Comparison of ENCODE assay signal across 26 cellular contexts in the genomic region with DNA sequence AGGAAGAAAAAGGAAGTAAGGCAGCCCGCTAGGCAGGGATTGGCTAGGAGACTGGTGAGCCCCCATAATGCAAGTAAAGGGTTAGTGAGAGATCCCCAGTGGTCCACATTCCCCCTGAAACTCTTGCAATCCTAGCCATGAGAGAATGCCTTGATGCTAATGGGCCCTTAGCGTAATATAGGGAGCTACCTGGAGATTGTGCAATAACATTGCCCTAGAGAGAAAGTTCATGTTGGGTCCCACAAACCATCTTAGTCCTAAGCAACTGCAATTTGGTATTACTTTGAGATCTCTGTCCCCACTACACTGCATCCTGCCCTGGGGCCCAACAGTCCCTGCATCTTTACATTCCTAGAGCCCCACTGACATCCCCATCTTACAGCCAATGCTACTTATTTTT.
"Had no signal": no experiment of that assay in that cellular context is flagged by ENCODE, and none has a peak within 500 bp of the region (broad histone marks: within the 10 kb centered on the region; RNA-seq: fewer than 3 reads in every experiment).

No MANE protein-coding gene starts in this region.

- FAIRE-seq: urothelium cell line had no signal

- H3K27me3 ChIP-seq: stomach, suprapubic skin, testis, tibial artery, tibial nerve, transverse colon, upper lobe of left lung, upper lobe of right lung had no signal

- H3K4me3 ChIP-seq: stomach, suprapubic skin, testis, thoracic aorta, tibial artery, tibial nerve, transverse colon, upper lobe of left lung, upper lobe of right lung, uterus had no signal

- H3K36me3 ChIP-seq: stomach, suprapubic skin, thoracic aorta, tibial artery, tibial nerve, transverse colon, upper lobe of left lung, upper lobe of right lung, uterus had no signal

- H3K27ac ChIP-seq: stomach, suprapubic skin, testis, thoracic aorta, tibial artery, tibial nerve, transverse colon, upper lobe of left lung, upper lobe of right lung, uterus had no signal

- ATAC-seq: stimulated activated effector memory CD8-positive, alpha-beta T cell treated with anti-CD3 and anti-CD28 coated beads, Interleukin-12 subunit alpha, Interleukin-12 subunit beta, amount 100 ng/mL, for 72 hours; stimulated activated memory B cell treated with anti-CD40 and anti-IgM and Interleukin-4, amounts not matched to agents 10 μg/mL and 1 μg/mL and 100 μg/mL, for 72 hours; stimulated activated naive B cell treated with anti-CD40 and anti-IgM and Interleukin-4, amounts not matched to agents 10 μg/mL and 1 μg/mL and 100 μg/mL, for 72 hours; stimulated activated naive CD8-positive, alpha-beta T cell treated with anti-CD3 and anti-CD28 coated beads, Interleukin-15, amount 100 ng/mL, for 72 hours; stimulated activated naive CD8-positive, alpha-beta T cell treated with anti-CD3 and anti-CD28 coated beads, Interleukin-15, Interleukin-2, amounts not matched to agents 100 U/mL and 50 U/mL, for 24 hours; upper lobe of right lung had no signal

- H3K9me3 ChIP-seq: suprapubic skin, testis, thoracic aorta, tibial artery, transverse colon, upper lobe of right lung, uterus had no signal

- DNase-seq: stimulated activated CD4-positive, alpha-beta T cell treated with anti-CD3 and anti-CD28 coated beads, Interleukin-2, amount 100 ng/mL, for 24 hours; stimulated activated CD4-positive, alpha-beta T cell treated with anti-CD3 and anti-CD28 coated beads, Interleukin-2, amount 100 ng/mL, for 48 hours; stimulated activated CD4-positive, alpha-beta T cell treated with anti-CD3 and anti-CD28 coated beads, Interleukin-4, amount 100 ng/mL, for 1 hour; stimulated activated CD4-positive, alpha-beta T cell treated with anti-CD3 and anti-CD28 coated beads, Interleukin-4, amount 100 ng/mL, for 24 hours; stimulated activated CD4-positive, alpha-beta T cell treated with anti-CD3 and anti-CD28 coated beads, Interleukin-4, amount 100 ng/mL, for 4 hours; stimulated activated CD8-positive, alpha-beta memory T cell treated with anti-CD3 and anti-CD28 coated beads, Interleukin-4, amount 100 ng/mL, for 48 hours; stimulated activated naive B cell treated with anti-CD40 and anti-IgM and Interleukin-4, amounts not matched to agents 10 μg/mL and 1 μg/mL and 100 μg/mL, for 72 hours; stimulated activated naive CD4-positive, alpha-beta T cell; stimulated activated naive CD4-positive, alpha-beta T cell treated with Interleukin-2 at 50 U/mL for 16 hours; stimulated activated naive CD8-positive, alpha-beta T cell treated with anti-CD3 and anti-CD28 coated beads, Interleukin-15, amount 100 ng/mL, for 72 hours; stimulated activated naive CD8-positive, alpha-beta T cell treated with anti-CD3 and anti-CD28 coated beads, Interleukin-15, Interleukin-2, amounts not matched to agents 100 U/mL and 50 U/mL, for 24 hours; stomach; substantia nigra; testis; tibial artery; transverse colon; trophoblast cell; upper lobe of left lung; upper lobe of right lung; uterus had no signal

- H3K4me1 ChIP-seq: stomach, suprapubic skin, testis, tibial artery, tibial nerve, transverse colon, upper lobe of left lung, upper lobe of right lung, uterus had no signal
